In the genomic region with DNA sequence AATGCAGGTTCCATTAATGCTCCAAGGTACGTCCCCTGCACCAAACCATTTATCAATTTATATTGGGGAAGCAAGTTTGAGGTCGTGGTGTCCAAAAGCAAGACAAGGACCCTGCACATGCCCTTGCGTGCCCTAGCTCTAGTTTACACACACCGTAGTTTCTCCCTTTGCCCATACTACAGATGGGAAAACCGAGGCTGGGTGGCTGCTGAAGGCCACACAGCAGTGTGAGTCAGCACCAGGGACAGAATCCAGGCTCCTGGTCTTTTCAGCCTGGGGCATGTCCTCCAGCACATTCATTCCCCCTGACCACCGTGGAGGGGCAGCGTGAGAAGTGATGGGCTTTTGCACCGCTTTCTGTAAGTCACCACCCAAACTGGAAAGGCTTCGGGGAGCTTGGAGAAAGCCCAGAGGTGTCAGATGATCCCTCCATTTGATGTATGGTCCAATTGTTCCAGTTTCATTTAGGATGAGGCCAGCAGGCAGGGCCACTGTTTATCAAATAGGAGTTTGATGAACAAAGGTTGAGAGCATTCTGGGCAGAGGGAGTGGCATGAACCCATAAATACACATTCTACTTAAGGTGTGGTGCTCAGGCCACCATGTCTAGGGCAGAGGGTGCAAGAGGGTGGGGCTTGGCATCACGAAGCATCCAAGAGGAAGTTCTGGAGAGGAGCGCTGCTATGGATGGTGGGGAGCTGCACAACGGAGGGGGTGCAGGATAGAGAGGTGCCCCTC, we compare ENCODE assay signal across 26 cellular contexts.
A peak's percentile ranks its signal among the peaks of the same experiment; 100 is the strongest.
DNase-seq lines count a peak whose midpoint lies in the region; ATAC-seq, FAIRE-seq and TF ChIP-seq lines count a peak whose summit lies in the region.
"Had no signal": no experiment of that assay in that cellular context is flagged by ENCODE, and none has a peak within 500 bp of the region (broad histone marks: within the 10 kb centered on the region; RNA-seq: fewer than 3 reads in every experiment).

No MANE protein-coding gene starts in this region.

- no peak for TF ChIP-seq POLR2A in HepG2 (IDR thresholded peaks at IDR 0.05; ENCODE audit: insufficient read depth in 1 of 2, low read depth in 2 of 2, low read length in 2 of 2)
- TF ChIP-seq POLR2A in right lobe of liver (IDR thresholded peaks at IDR 0.05): no peak
- TF ChIP-seq POLR2A in K562 (conservative IDR thresholded peaks at IDR 0.05): no peak

- no peak for DNase-seq in HepG2 (ENCODE audit: low spot score)
- no peak for DNase-seq in right lobe of liver
- no peak for DNase-seq in K562 (ENCODE audit: extremely low read depth in 1 of 4, low spot score in 3 of 4)
- peak in 1 of 2 donors; percentile 10 for DNase-seq in left colon
- DNase-seq in NCI-H187 (lab: John Stamatoyannopoulos, UW): no peak
- no peak for DNase-seq in stimulated activated naive B cell treated with anti-CD40 and anti-IgM and Interleukin-4, amounts not matched to agents 10 μg/mL and 1 μg/mL and 100 μg/mL, for 72 hours
- DNase-seq: CD8-positive, alpha-beta T cell; DND-41; H7; KG1; MG63; NCI-H1105 treated with DMSO at 0.1 percent for 48 hours; NCI-H146; NCI-H2029 treated with DMSO at 0.1 percent for 48 hours; NCI-H446 treated with DMSO at 0.1 percent for 48 hours; NCI-H526; PC-9; Right ventricle myocardium superior had no signal

- WGBS in HepG2 (ENCODE audit: low lambda C conversion rate): 39% methylated on average over 12 of the region's 12 CpGs
- 63% methylated on average over 3 of the region's 12 CpGs for WGBS in right lobe of liver (ENCODE audit: insufficient coverage, low coverage, low lambda C conversion rate, missing lambda C conversion rate)
- 1% methylated on average over 11 of the region's 12 CpGs for WGBS in K562 (ENCODE audit: insufficient coverage, low coverage, missing lambda C conversion rate)

- H3K27me3 ChIP-seq in HepG2 (ENCODE audit: control insufficient read depth in 1 of 2, insufficient read depth in 2 of 2, low read length in 2 of 2): peaks cover 2 to 27% of the 10 kb centered on the region in 2 experiments; a peak in 2 of 5 replicates
- H3K27me3 ChIP-seq in right lobe of liver: no peaks in the 10 kb centered on the region
- H3K27me3 ChIP-seq in K562 (ENCODE audit: control insufficient read depth in 2 of 2, insufficient read depth in 2 of 2, low read length in 2 of 2): peaks cover 0 to 14% of the 10 kb centered on the region in 2 experiments; a peak in 2 of 5 replicates
- H3K27me3 ChIP-seq: MG63, SJSA1 had no signal

- H3K9ac ChIP-seq in HepG2 (ENCODE audit: insufficient read depth, low read depth, low read length) (no peak overlapping the region), K562 (ENCODE audit: insufficient read depth in 1 of 2, low read depth in 2 of 2, low read length in 2 of 2) (no peak overlapping the region)

- in situ Hi-C loops in HepG2 (cut with HindIII; ENCODE audit: extremely low pct_ligation_motif_present, low pct_unique_long_range_greater_than_20kb) (no loop called here), K562 (cut with MboI) (no loop called here)

- TF ChIP-seq CTCF in HepG2 (CRISPR knock-in tag; IDR thresholded peaks at IDR 0.05) (no peak), right lobe of liver (IDR thresholded peaks at IDR 0.05) (no peak), K562 (IDR thresholded peaks at IDR 0.05 in 2 of 3, conservative IDR thresholded peaks at IDR 0.05 in 1 of 3; ENCODE audit: insufficient read depth in 2 of 3, low read depth in 1 of 3, low read length in 3 of 3) (no peak)

- intact Hi-C loops in HepG2 (cut with micrococcal nuclease; ENCODE audit: unreplicated experiment): no loop called here
- intact Hi-C loops in right lobe of liver (cut with DNase I): no loop called here
- intact Hi-C loops in K562 (cut with micrococcal nuclease): no loop called here
- intact Hi-C loops in left colon (cut with DNase I, micrococcal nuclease): no loop called here

- BruUV-seq in HepG2 (replicated peaks; lab: Mats Ljungman, UMichigan) (no TSS peak), K562 (replicated peaks; lab: Mats Ljungman, UMichigan) (no TSS peak)

- H3K9me3 ChIP-seq in HepG2 (ENCODE audit: low read length) (no peaks in the 10 kb centered on the region), right lobe of liver (no peaks in the 10 kb centered on the region), K562 (replicated peaks; ENCODE audit: control insufficient read depth, insufficient read depth, low read depth, low read length) (no peaks in the 10 kb centered on the region)
- H3K9me3 ChIP-seq: MG63, SJSA1 had no signal

- H3K4me2 ChIP-seq in HepG2 (ENCODE audit: low read depth, low read length): no peak overlapping the region
- no peak overlapping the region for H3K4me2 ChIP-seq in K562 (ENCODE audit: insufficient read depth, low read length)
- H3K4me2 ChIP-seq: PC-9 had no signal

- no peak for ATAC-seq in HepG2
- ATAC-seq in right lobe of liver: no peak
- ATAC-seq in K562: no peak
- ATAC-seq in left colon: peak; percentile 83
- no peak for ATAC-seq in GM18909 (IDR thresholded peaks at IDR 0.05; ENCODE audit: poor library complexity, unreplicated experiment)
- no peak for ATAC-seq in HG02642 (IDR thresholded peaks at IDR 0.05; ENCODE audit: poor library complexity, unreplicated experiment)
- no peak for ATAC-seq in stimulated activated naive B cell treated with anti-CD40 and anti-IgM and Interleukin-4, amounts not matched to agents 10 μg/mL and 1 μg/mL and 100 μg/mL, for 72 hours (replicated peaks)
- ATAC-seq: CD8-positive, alpha-beta T cell had no signal

- H3K9me3 Mint-ChIP-seq in stimulated activated naive B cell treated with anti-CD40 and anti-IgM and Interleukin-4, amounts not matched to agents 10 μg/mL and 1 μg/mL and 100 μg/mL, for 72 hours: no peaks in the 10 kb centered on the region
- H3K9me3 Mint-ChIP-seq: CD8-positive, alpha-beta T cell had no signal

- no peaks in the 10 kb centered on the region for H3K36me3 Mint-ChIP-seq in stimulated activated naive B cell treated with anti-CD40 and anti-IgM and Interleukin-4, amounts not matched to agents 10 μg/mL and 1 μg/mL and 100 μg/mL, for 72 hours
- H3K36me3 Mint-ChIP-seq: CD8-positive, alpha-beta T cell had no signal

- TF ChIP-seq EP300 in HepG2 (IDR thresholded peaks at IDR 0.05; ENCODE audit: low read depth in 2 of 2, low read length in 2 of 2): no peak
- TF ChIP-seq EP300 in HepG2 (CRISPR knock-in tag; IDR thresholded peaks at IDR 0.05; ENCODE audit: borderline replicate concordance): no peak
- no peak for TF ChIP-seq EP300 in K562 (IDR thresholded peaks at IDR 0.05; ENCODE audit: low read length)

- CTCF ChIA-PET in HepG2 (lab: Yijun Ruan, JAX; ENCODE audit: low intra/inter-chr PET ratio, low total read pairs) (no interaction called here), K562 (lab: Yijun Ruan, JAX; ENCODE audit: low intra/inter-chr PET ratio) (no interaction called here)

- no peaks in the 10 kb centered on the region for H3K36me3 ChIP-seq in HepG2 (replicated peaks in 1 of 2; ENCODE audit: control insufficient read depth in 1 of 2, insufficient read depth in 2 of 2, low read length in 2 of 2)
- H3K36me3 ChIP-seq in right lobe of liver: no peaks in the 10 kb centered on the region
- H3K36me3 ChIP-seq in K562 (ENCODE audit: control insufficient read depth, insufficient read depth, low read length): no peaks in the 10 kb centered on the region
- H3K36me3 ChIP-seq: MG63, SJSA1 had no signal

- no peak overlapping the region for H3K27ac ChIP-seq in HepG2 (ENCODE audit: extremely low read length, insufficient read depth, low read length)
- H3K27ac ChIP-seq in right lobe of liver: no peak overlapping the region
- H3K27ac ChIP-seq in K562 (ENCODE audit: extremely low read depth, low read depth, low read length): no peak overlapping the region
- H3K27ac ChIP-seq: 22Rv1, C4-2B, PC-9, SJSA1 had no signal

- H3K4me1 ChIP-seq in HepG2 (ENCODE audit: insufficient read depth, low read length): no peaks in the 10 kb centered on the region
- peaks cover 0 to 7% (median 0%) of the 10 kb centered on the region in 4 donors for H3K4me1 ChIP-seq in right lobe of liver
- H3K4me1 ChIP-seq in K562 (replicated peaks in 1 of 2; ENCODE audit: control insufficient read depth in 2 of 2, insufficient read depth in 2 of 2, low read length in 2 of 2): no peaks in the 10 kb centered on the region; a peak in 1 of 5 replicates
- H3K4me1 ChIP-seq: SJSA1 had no signal

- H3K4me1 Mint-ChIP-seq in stimulated activated naive B cell treated with anti-CD40 and anti-IgM and Interleukin-4, amounts not matched to agents 10 μg/mL and 1 μg/mL and 100 μg/mL, for 72 hours: no peaks in the 10 kb centered on the region
- H3K4me1 Mint-ChIP-seq: B cell had no signal

- H3K4me3 Mint-ChIP-seq in stimulated activated naive B cell treated with anti-CD40 and anti-IgM and Interleukin-4, amounts not matched to agents 10 μg/mL and 1 μg/mL and 100 μg/mL, for 72 hours: no peak overlapping the region
- H3K4me3 Mint-ChIP-seq: B cell; CD8-positive, alpha-beta T cell had no signal

- POLR2A ChIA-PET in HepG2 (lab: Yijun Ruan, JAX): no interaction called here
- POLR2A ChIA-PET in K562 (lab: Yijun Ruan, JAX): interaction anchor here (0.7 kb wide), 1 partner anchor 1558 kb away, joined by 3 read pairs; no protein-coding TSS in a partner anchor

- no peaks in the 10 kb centered on the region for H4K20me1 ChIP-seq in HepG2 (ENCODE audit: insufficient read depth, low read length)
- H4K20me1 ChIP-seq in K562 (replicated peaks; ENCODE audit: control insufficient read depth, insufficient read depth, low read length): no peaks in the 10 kb centered on the region; the same call in 1 of the 2 replicates

- no peak for FAIRE-seq in HepG2 (lab: Jason Lieb, UNC)
- no peak for FAIRE-seq in K562 (lab: Jason Lieb, UNC)
- FAIRE-seq: GM12892, GM19239 had no signal

- H3K9me1 ChIP-seq in K562 (ENCODE audit: control insufficient read depth, insufficient read depth, low read length): no peaks in the 10 kb centered on the region

- no peaks in the 10 kb centered on the region for H3K79me2 ChIP-seq in HepG2 (ENCODE audit: insufficient read depth, low read length)
- no peaks in the 10 kb centered on the region for H3K79me2 ChIP-seq in K562 (ENCODE audit: control insufficient read depth, insufficient read depth, low read length)

- TF ChIP-seq RAD21 in HepG2 (CRISPR knock-in tag; IDR thresholded peaks at IDR 0.05): no peak
- TF ChIP-seq RAD21 in K562 (CRISPR knock-in tag; conservative IDR thresholded peaks at IDR 0.05 in 1 of 2, IDR thresholded peaks at IDR 0.05 in 1 of 2): no peak

- H3K27me3 Mint-ChIP-seq in stimulated activated naive B cell treated with anti-CD40 and anti-IgM and Interleukin-4, amounts not matched to agents 10 μg/mL and 1 μg/mL and 100 μg/mL, for 72 hours: peaks cover 5 to 10% of the 10 kb centered on the region in 2 donors

- H2AFZ ChIP-seq in HepG2 (ENCODE audit: low read length): no peak overlapping the region
- no peak overlapping the region for H2AFZ ChIP-seq in K562 (ENCODE audit: low read depth, low read length)
- H2AFZ ChIP-seq: PC-9 had no signal

- H3K4me3 ChIP-seq in HepG2 (replicated peaks in 1 of 3; ENCODE audit: insufficient read depth in 1 of 3, low read depth in 2 of 3, low read length in 3 of 3): no peak overlapping the region
- no peak overlapping the region for H3K4me3 ChIP-seq in right lobe of liver
- H3K4me3 ChIP-seq in K562: no peak overlapping the region
- H3K4me3 ChIP-seq: MG63, PC-9, SJSA1 had no signal

- H3K27ac Mint-ChIP-seq in stimulated activated naive B cell treated with anti-CD40 and anti-IgM and Interleukin-4, amounts not matched to agents 10 μg/mL and 1 μg/mL and 100 μg/mL, for 72 hours: no peak overlapping the region
- H3K27ac Mint-ChIP-seq: B cell; CD8-positive, alpha-beta T cell had no signal

TF ChIP-seq in K562, 482 proteins besides CTCF, POLR2A, EP300 and RAD21 (continues in another document):
- TF ChIP-seq MEF2D (tag; conservative IDR thresholded peaks at IDR 0.05; ENCODE audit: low read depth): no peak
